ENCODE assay signal across 8 cellular contexts in genomic region chr7:111486472-111487142, GRCh38.
DNase-seq lines count a peak whose midpoint lies in the region; ATAC-seq and TF ChIP-seq lines count a peak whose summit lies in the region.

No MANE protein-coding gene starts in this region.

- H3K36me3 Mint-ChIP-seq in endodermal cell (ENCODE audit: low read depth) = no peaks in the 10 kb centered on the region

- H3K27me3 Mint-ChIP-seq in endodermal cell (ENCODE audit: insufficient read depth) = no peaks in the 10 kb centered on the region

- no peaks in the 10 kb centered on the region for H3K4me1 Mint-ChIP-seq in endodermal cell

- no peaks in the 10 kb centered on the region for H3K4me1 ChIP-seq in endodermal cell (ENCODE audit: control insufficient read depth, insufficient read depth, low read length)

- DNase-seq in D341Med (ENCODE audit: low spot score) (peak; percentile 36), OCI-M1 (lab: John Stamatoyannopoulos, UW) (peak; percentile 76), endodermal cell (no peak), myocyte (ENCODE audit: low read depth) (peak; percentile 75), cortex of kidney (lab: John Stamatoyannopoulos, UW) (no peak)
- peak; percentile 14 for DNase-seq in Jurkat, Clone E6-1 (ENCODE audit: low read depth, low spot score)
- no peak for DNase-seq in activated CD4-positive, alpha-beta T cell treated with anti-CD3 and anti-CD28 coated beads for 4 hours

- no peak overlapping the region for H3K27ac ChIP-seq in endodermal cell (ENCODE audit: low read depth, low read length)

- ATAC-seq in GM19351 (IDR thresholded peaks at IDR 0.05; ENCODE audit: unreplicated experiment) = peak; percentile 76

- H3K9me3 Mint-ChIP-seq in endodermal cell = no peaks in the 10 kb centered on the region

- no peaks in the 10 kb centered on the region for H3K9me3 ChIP-seq in endodermal cell (ENCODE audit: control insufficient read depth, low read length)

- H3K4me3 Mint-ChIP-seq in endodermal cell = no peak overlapping the region

- no peaks in the 10 kb centered on the region for H3K36me3 ChIP-seq in endodermal cell (ENCODE audit: control insufficient read depth, insufficient read depth, low read length)

- H3K4me3 ChIP-seq in Jurkat, Clone E6-1 (ENCODE audit: low read length) = no peak overlapping the region
- no peak overlapping the region for H3K4me3 ChIP-seq in endodermal cell (ENCODE audit: low read length)

- H3K27me3 ChIP-seq in endodermal cell (ENCODE audit: control insufficient read depth, insufficient read depth, low read length, poor library complexity, severe bottlenecking) = no peaks in the 10 kb centered on the region

- H3K9ac ChIP-seq in endodermal cell (ENCODE audit: extremely low read depth, low read length, poor library complexity, severe bottlenecking) = no peak overlapping the region

- H3K27ac Mint-ChIP-seq in endodermal cell = no peak overlapping the region

- TF ChIP-seq CTCF in endodermal cell (conservative IDR thresholded peaks at IDR 0.05) = peak; percentile 81

Comparison
In these comparisons a context has a peak if more than half of its experiments do, and no peak if none do; other contexts are left out.
1. DNase-seq: peak in D341Med (single experiment), Jurkat, Clone E6-1 (single experiment), OCI-M1 (single experiment) and myocyte (single experiment); none in endodermal cell (single experiment), cortex of kidney (single experiment) and activated CD4-positive, alpha-beta T cell treated with anti-CD3 and anti-CD28 coated beads for 4 hours (0 of 2).